ENCODE assay signal across 1 cellular context in the genomic region with DNA sequence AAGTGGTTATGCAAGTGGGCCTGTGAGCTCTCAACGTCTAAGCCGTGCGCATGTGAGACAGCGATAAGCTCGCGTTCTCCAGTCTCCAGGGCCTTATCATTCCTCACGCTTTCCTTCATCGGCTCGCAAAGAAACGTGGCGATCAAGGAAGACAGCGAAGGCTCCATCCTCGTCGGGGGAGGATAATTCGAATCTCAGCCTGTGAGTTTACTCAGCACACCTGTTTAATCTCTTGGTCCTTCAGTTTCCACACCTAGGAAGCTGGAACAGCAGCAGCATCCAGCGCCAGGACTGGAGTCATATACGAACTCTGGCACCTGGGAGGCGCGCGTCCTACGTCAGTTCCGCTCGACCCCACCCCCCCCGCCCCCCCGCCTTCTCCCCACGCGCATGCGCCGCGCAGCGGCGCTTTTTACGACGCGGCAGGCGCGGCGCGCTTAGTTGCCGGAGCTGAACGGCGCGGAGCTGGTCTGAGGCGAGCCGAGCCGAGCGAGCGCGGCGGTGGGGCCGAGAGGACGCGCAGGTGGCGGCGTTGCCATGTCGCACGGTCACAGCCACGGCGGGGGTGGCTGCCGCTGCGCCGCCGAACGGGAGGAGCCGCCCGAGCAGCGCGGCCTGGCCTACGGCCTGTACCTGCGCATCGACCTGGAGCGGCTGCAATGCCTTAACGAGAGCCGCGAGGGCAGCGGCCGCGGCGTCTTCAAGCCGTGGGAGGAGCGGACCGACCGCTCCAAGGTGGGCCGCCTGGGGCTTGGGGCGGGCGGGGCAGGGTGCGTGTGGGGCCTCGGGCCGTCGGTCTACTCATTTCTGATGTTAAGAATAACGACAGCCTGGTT.
TF ChIP-seq lines count a peak whose summit lies in the region.

A gene with protein sequence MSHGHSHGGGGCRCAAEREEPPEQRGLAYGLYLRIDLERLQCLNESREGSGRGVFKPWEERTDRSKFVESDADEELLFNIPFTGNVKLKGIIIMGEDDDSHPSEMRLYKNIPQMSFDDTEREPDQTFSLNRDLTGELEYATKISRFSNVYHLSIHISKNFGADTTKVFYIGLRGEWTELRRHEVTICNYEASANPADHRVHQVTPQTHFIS (plus strand): TSS at position 440 of the 836 bp plus-strand sequence. CDS start 98 bp downstream, at position 538.

TF ChIP-seq in H1, 55 proteins besides CTCF, POLR2A, EP300 and RAD21:
- TF ChIP-seq GABPA (IDR thresholded peaks at IDR 0.05; ENCODE audit: borderline replicate concordance, insufficient read depth, low read length) = no peak
- TF ChIP-seq RBBP5 (IDR thresholded peaks at IDR 0.05; ENCODE audit: borderline replicate concordance, low read depth, low read length) = peak; percentile 92; the same call in 1 of the 2 replicates
- peak; percentile 61; the same call in 1 of the 2 replicates for TF ChIP-seq KDM5A (IDR thresholded peaks at IDR 0.05; ENCODE audit: low read length)
- peak; percentile 91 for TF ChIP-seq POLR2AphosphoS5 (IDR thresholded peaks at IDR 0.05; ENCODE audit: low read depth, low read length)
- TF ChIP-seq TAF7 (optimal IDR thresholded peaks at IDR 0.05; ENCODE audit: borderline replicate concordance, low read depth, low read length) = peak; percentile 68
- no peak for TF ChIP-seq RNF2 (IDR thresholded peaks at IDR 0.05; ENCODE audit: borderline replicate concordance, low read depth, low read length, missing control alignments, poor library complexity, severe bottlenecking)
- peak; percentile 61 for TF ChIP-seq SAP30 (IDR thresholded peaks at IDR 0.05; ENCODE audit: insufficient read depth, insufficient replicate concordance, low read length)
- peak; percentile 98 for TF ChIP-seq PHF8 (conservative IDR thresholded peaks at IDR 0.05; ENCODE audit: low read depth, low read length)
- peak; percentile 85 for TF ChIP-seq ASH2L (IDR thresholded peaks at IDR 0.05; ENCODE audit: low read length)
- no peak for TF ChIP-seq CHD2 (IDR thresholded peaks at IDR 0.05; ENCODE audit: low read length)
- peak; percentile 95 for TF ChIP-seq CREB1 (IDR thresholded peaks at IDR 0.05)
- TF ChIP-seq KDM4A (IDR thresholded peaks at IDR 0.05; ENCODE audit: low read depth, low read length, severe bottlenecking) = peak; percentile 57
- TF ChIP-seq CEBPB (IDR thresholded peaks at IDR 0.05; ENCODE audit: low read depth, low read length) = no peak
- TF ChIP-seq TBP (IDR thresholded peaks at IDR 0.05; ENCODE audit: low read depth, low read length) = peak; percentile 78; the same call in 1 of the 2 replicates
- no peak for TF ChIP-seq CHD1 (IDR thresholded peaks at IDR 0.05; ENCODE audit: low read depth, low read length)
- peak in 1 of 2 experiments; percentile 49; a peak in 1 of 4 replicates for TF ChIP-seq SIN3A (conservative IDR thresholded peaks at IDR 0.05 in 1 of 2, IDR thresholded peaks at IDR 0.05 in 1 of 2; ENCODE audit: low read depth in 1 of 2, low read length in 2 of 2)
- TF ChIP-seq NRF1 (IDR thresholded peaks at IDR 0.05; ENCODE audit: low read depth, low read length) = peak; percentile 64
- TF ChIP-seq, protein P1, sequence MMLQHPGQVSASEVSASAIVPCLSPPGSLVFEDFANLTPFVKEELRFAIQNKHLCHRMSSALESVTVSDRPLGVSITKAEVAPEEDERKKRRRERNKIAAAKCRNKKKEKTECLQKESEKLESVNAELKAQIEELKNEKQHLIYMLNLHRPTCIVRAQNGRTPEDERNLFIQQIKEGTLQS (IDR thresholded peaks at IDR 0.05; ENCODE audit: insufficient read depth, low read depth, low read length) = peak; percentile 66; the same call in 1 of the 2 replicates
- TF ChIP-seq TAF1 (IDR thresholded peaks at IDR 0.05; ENCODE audit: low read depth, low read length) = peak; percentile 86
